29 cellular contexts compared by ENCODE assay signal in the genomic region with DNA sequence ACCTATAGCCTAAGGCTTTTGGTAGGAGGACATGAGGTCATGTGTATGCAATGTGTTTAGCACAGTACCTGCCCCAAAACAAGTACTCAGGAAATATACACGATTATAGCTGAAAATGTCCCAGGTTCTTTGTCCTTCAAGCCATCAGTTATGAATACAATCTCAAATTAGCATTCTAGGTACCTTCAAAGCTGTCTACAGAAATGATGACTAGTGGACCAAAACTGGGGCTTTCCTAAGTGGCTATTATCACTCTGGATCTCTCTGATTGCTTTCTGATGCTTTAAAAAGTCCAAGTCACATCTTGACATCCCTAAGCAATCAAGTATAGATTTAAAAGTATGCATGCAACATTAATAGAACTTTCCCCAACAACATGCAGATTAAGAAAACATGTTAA.
"Had no signal": no experiment of that assay in that cellular context is flagged by ENCODE, and none has a peak within 500 bp of the region (broad histone marks: within the 10 kb centered on the region; RNA-seq: fewer than 3 reads in every experiment).

No MANE protein-coding gene starts in this region.

- ATAC-seq: effector memory CD8-positive, alpha-beta T cell; esophagus mucosa; foreskin keratinocyte; gastrocnemius medialis; gastroesophageal sphincter; heart left ventricle; heart right ventricle had no signal

- H3K36me3 ChIP-seq: colonic mucosa, esophagus muscularis mucosa, esophagus squamous epithelium, gastrocnemius medialis, gastroesophageal sphincter, heart left ventricle, heart right ventricle had no signal

- H3K9me3 Mint-ChIP-seq: dendritic cell treated with granulocyte-macrophage colony-stimulating factor and Interleukin-4, amounts not matched to agents 40 ng/mL and 50 ng/mL, for 4 days had no signal

- H3K27me3 ChIP-seq: colonic mucosa, esophagus muscularis mucosa, gastrocnemius medialis, gastroesophageal sphincter had no signal

- FAIRE-seq: colon, endometrium, endothelial cell of umbilical vein, frontal cortex had no signal

- H3K4me1 Mint-ChIP-seq: endodermal cell had no signal

- H3K4me1 ChIP-seq: colonic mucosa, esophagus muscularis mucosa, esophagus squamous epithelium, gastrocnemius medialis, gastroesophageal sphincter, heart left ventricle, heart right ventricle had no signal

- H3K27ac ChIP-seq: colonic mucosa, coronary artery, dorsolateral prefrontal cortex, epithelial cell of prostate, esophagus muscularis mucosa, esophagus squamous epithelium, foreskin keratinocyte, gastrocnemius medialis, gastroesophageal sphincter, heart left ventricle, heart right ventricle had no signal

- H3K4me3 Mint-ChIP-seq: dendritic cell treated with granulocyte-macrophage colony-stimulating factor and Interleukin-4, amounts not matched to agents 40 ng/mL and 50 ng/mL, for 4 days; effector memory CD8-positive, alpha-beta T cell; endodermal cell had no signal

- H3K9me3 ChIP-seq: colonic mucosa, esophagus squamous epithelium, gastrocnemius medialis had no signal

- H3K4me3 ChIP-seq: colonic mucosa, coronary artery, dorsolateral prefrontal cortex, esophagus muscularis mucosa, esophagus squamous epithelium, gastrocnemius medialis, gastroesophageal sphincter, heart left ventricle, heart right ventricle had no signal

- DNase-seq: colonic mucosa; cortex of kidney; dermis blood vessel endothelial cell; dorsolateral prefrontal cortex; effector CD4-positive, alpha-beta T cell; effector CD8-positive, alpha-beta T cell; effector memory CD4-positive, alpha-beta T cell; effector memory CD8-positive, alpha-beta T cell; endodermal cell; erythroblast; esophagus squamous epithelium; foreskin fibroblast; foreskin keratinocyte; foreskin melanocyte; gastrocnemius medialis; glutamatergic neuron; head of caudate nucleus; heart left ventricle; heart right ventricle had no signal

- H3K27ac Mint-ChIP-seq: dendritic cell treated with granulocyte-macrophage colony-stimulating factor and Interleukin-4, amounts not matched to agents 40 ng/mL and 50 ng/mL, for 4 days; effector memory CD8-positive, alpha-beta T cell; endodermal cell had no signal

- H3K27me3 Mint-ChIP-seq: dendritic cell treated with granulocyte-macrophage colony-stimulating factor and Interleukin-4, amounts not matched to agents 40 ng/mL and 50 ng/mL, for 4 days had no signal
